ENCODE assay signal across 1 cellular context in the genomic region with DNA sequence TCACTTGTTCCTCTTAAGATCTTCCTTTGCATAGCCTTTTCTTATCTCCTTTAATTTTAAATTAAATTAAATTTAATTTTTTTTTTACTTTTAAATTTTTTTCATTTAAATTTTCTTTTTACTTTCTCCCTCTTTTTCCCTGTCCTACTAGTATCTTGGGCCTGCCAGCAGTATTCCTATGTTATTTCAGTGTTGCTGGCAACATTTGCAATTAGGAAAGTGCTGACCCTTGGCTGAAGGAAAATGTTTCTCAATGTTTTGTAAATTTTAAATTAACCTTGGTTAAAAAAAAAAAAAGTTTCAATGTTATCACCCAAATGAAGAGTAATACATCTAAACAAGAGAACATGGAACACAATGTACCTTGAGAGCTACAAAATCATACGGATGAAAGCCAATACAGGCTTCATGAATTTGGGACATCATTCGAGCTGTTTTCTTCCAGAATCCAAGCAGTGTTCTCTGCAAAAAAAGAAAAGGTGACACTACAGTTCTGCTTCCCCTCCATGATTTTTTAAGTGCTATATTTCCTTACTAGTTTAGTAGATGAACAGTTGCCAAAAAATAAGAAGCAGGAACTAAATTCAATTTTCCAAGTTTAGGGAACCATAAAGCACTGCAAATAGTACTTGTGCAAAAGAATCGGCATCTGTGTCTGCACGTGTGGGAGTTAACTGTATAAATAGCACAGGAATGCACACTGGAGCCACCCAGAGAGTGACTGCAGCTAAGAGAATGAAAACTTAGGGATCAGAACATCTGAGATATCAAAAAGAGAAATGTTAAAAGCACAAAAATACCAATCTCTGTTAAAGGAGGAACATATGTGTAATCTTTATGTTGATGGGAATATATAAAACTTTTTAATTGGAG.
TF ChIP-seq lines count a peak whose summit lies in the region.

No MANE protein-coding gene starts in this region.

TF ChIP-seq in A549, 52 proteins besides CTCF, POLR2A, EP300 and RAD21:
- TF ChIP-seq, protein P1, sequence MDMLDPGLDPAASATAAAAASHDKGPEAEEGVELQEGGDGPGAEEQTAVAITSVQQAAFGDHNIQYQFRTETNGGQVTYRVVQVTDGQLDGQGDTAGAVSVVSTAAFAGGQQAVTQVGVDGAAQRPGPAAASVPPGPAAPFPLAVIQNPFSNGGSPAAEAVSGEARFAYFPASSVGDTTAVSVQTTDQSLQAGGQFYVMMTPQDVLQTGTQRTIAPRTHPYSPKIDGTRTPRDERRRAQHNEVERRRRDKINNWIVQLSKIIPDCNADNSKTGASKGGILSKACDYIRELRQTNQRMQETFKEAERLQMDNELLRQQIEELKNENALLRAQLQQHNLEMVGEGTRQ (IDR thresholded peaks at IDR 0.05): no peak
- no peak for TF ChIP-seq HEYL (CRISPR knock-in tag; IDR thresholded peaks at IDR 0.05)
- no peak for TF ChIP-seq ZC3H11A (IDR thresholded peaks at IDR 0.05)
- TF ChIP-seq, protein P2, sequence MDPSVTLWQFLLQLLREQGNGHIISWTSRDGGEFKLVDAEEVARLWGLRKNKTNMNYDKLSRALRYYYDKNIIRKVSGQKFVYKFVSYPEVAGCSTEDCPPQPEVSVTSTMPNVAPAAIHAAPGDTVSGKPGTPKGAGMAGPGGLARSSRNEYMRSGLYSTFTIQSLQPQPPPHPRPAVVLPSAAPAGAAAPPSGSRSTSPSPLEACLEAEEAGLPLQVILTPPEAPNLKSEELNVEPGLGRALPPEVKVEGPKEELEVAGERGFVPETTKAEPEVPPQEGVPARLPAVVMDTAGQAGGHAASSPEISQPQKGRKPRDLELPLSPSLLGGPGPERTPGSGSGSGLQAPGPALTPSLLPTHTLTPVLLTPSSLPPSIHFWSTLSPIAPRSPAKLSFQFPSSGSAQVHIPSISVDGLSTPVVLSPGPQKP (IDR thresholded peaks at IDR 0.05; ENCODE audit: low read depth, low read length): no peak
- no peak for TF ChIP-seq PHF8 (IDR thresholded peaks at IDR 0.05; ENCODE audit: borderline replicate concordance, low read depth)
- TF ChIP-seq, protein P3, sequence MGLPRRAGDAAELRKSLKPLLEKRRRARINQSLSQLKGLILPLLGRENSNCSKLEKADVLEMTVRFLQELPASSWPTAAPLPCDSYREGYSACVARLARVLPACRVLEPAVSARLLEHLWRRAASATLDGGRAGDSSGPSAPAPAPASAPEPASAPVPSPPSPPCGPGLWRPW (IDR thresholded peaks at IDR 0.05): no peak
- no peak for TF ChIP-seq JUN (IDR thresholded peaks at IDR 0.05)
- no peak for TF ChIP-seq NPAS2 (CRISPR knock-in tag; IDR thresholded peaks at IDR 0.05; ENCODE audit: borderline replicate concordance)
- no peak for TF ChIP-seq NFE2L2 (conservative IDR thresholded peaks at IDR 0.05; ENCODE audit: low read length)
